ENCODE assay signal across 2 cellular contexts in the genomic region with DNA sequence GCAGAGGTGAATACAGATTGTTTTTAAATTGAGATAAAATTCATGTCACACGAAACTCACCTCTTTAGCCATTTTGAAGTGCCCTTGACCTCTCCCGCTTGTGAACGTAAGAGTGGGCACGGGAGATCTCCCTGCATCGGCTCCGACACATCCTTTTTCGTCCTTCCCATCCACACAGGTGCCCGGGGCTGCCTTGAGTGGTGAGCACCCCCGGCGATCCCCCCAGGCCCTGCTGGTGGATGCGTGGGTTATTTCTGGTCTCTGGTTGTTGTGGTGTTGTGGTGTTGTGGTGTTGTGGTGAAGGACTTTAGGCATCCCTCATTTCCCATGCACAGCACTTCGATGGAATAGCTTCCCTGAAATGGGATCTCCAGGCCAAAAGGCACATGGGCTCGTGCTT.
TF ChIP-seq lines count a peak whose summit lies in the region.

No MANE protein-coding gene starts in this region.

TF ChIP-seq in SK-N-SH, 30 proteins besides CTCF, POLR2A, EP300 and RAD21 (continued from another document):
- TF ChIP-seq GABPA (IDR thresholded peaks at IDR 0.05; ENCODE audit: low read depth) (no peak), MEF2A (IDR thresholded peaks at IDR 0.05; ENCODE audit: borderline replicate concordance, low read depth) (no peak), MXI1 (IDR thresholded peaks at IDR 0.05; ENCODE audit: low read depth, low read length) (no peak), RFX5 (IDR thresholded peaks at IDR 0.05; ENCODE audit: low read length) (no peak), NRF1 (IDR thresholded peaks at IDR 0.05; ENCODE audit: low read depth, low read length) (no peak), YY1 (IDR thresholded peaks at IDR 0.05; ENCODE audit: low read depth) (no peak)
- TF ChIP-seq, protein P1, sequence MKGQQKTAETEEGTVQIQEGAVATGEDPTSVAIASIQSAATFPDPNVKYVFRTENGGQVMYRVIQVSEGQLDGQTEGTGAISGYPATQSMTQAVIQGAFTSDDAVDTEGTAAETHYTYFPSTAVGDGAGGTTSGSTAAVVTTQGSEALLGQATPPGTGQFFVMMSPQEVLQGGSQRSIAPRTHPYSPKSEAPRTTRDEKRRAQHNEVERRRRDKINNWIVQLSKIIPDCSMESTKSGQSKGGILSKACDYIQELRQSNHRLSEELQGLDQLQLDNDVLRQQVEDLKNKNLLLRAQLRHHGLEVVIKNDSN (IDR thresholded peaks at IDR 0.05; ENCODE audit: borderline replicate concordance, low read depth) = no peak
TF ChIP-seq in SK-N-SH: peak in this region for 0.

TF ChIP-seq in SK-N-SH treated with all-trans-retinoic acid at 6 μM for 48 hours, 23 proteins besides CTCF, POLR2A, EP300 and RAD21 (continued from another document):
- TF ChIP-seq TOX (CRISPR knock-in tag; IDR thresholded peaks at IDR 0.05; ENCODE audit: borderline replicate concordance) (no peak), RARB (CRISPR knock-in tag; IDR thresholded peaks at IDR 0.05) (no peak), ZNF565 (CRISPR knock-in tag; conservative IDR thresholded peaks at IDR 0.05; ENCODE audit: low read depth) (no peak), SNAI2 (CRISPR knock-in tag; IDR thresholded peaks at IDR 0.05) (no peak), ARNTL (CRISPR knock-in tag; IDR thresholded peaks at IDR 0.05; ENCODE audit: borderline replicate concordance, low read depth) (no peak), ZNF8 (CRISPR knock-in tag; IDR thresholded peaks at IDR 0.05) (no peak), ZNF70 (CRISPR knock-in tag; IDR thresholded peaks at IDR 0.05) (no peak), GLIS3 (CRISPR knock-in tag; IDR thresholded peaks at IDR 0.05) (no peak), ZFP3 (CRISPR knock-in tag; IDR thresholded peaks at IDR 0.05) (no peak), ZC3H10 (CRISPR knock-in tag; IDR thresholded peaks at IDR 0.05) (no peak)
- TF ChIP-seq, protein P2, sequence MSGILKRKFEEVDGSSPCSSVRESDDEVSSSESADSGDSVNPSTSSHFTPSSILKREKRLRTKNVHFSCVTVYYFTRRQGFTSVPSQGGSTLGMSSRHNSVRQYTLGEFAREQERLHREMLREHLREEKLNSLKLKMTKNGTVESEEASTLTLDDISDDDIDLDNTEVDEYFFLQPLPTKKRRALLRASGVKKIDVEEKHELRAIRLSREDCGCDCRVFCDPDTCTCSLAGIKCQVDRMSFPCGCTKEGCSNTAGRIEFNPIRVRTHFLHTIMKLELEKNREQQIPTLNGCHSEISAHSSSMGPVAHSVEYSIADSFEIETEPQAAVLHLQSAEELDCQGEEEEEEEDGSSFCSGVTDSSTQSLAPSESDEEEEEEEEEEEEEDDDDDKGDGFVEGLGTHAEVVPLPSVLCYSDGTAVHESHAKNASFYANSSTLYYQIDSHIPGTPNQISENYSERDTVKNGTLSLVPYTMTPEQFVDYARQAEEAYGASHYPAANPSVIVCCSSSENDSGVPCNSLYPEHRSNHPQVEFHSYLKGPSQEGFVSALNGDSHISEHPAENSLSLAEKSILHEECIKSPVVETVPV (CRISPR knock-in tag; IDR thresholded peaks at IDR 0.05) = no peak
